Comparison of ENCODE assay signal across 29 cellular contexts in the genomic region with DNA sequence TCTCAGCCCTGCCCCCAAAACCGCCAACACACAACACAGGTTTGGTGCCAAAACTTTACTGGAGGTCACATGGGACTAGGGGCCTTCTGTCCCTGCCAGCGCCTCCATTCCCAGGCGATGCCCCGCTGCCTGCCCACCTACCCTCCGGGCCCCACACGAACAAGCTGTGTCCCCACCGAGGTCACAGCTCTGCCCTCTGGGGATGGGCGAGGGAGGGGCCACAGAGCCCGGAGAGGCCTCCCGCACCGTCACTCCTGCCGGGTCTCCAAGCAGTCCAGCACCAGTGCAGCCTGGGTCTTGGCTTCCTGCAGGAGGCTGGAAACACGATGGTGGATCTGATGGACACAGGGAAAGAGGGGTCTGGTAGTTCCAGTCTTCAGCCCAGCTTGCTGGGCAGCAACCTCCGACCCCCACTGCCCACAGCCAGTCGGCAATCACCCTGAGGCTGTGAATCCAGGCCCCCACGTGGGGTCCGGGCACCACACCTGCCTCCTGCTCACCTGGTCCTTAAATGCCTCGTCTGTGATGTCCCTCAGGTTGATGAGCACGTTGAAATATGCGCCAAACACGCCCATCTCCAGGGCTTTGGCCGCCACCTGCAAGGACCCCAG. TPM values are rescaled to one million over a fixed set of nuclear protein-coding genes. Genes with fewer than 3 reads are reported as not detected.
"Had no signal": no experiment of that assay in that cellular context is flagged by ENCODE, and none has a peak within 500 bp of the region (broad histone marks: within the 10 kb centered on the region; RNA-seq: fewer than 3 reads in every experiment).

No MANE protein-coding gene starts in this region.

- H3K4me3 ChIP-seq: adrenal gland, body of pancreas, colonic mucosa had no signal

- H3K27me3 ChIP-seq: adrenal gland, body of pancreas, colonic mucosa had no signal

- H3K9me3 ChIP-seq: adrenal gland, body of pancreas, colonic mucosa had no signal

- FAIRE-seq: endometrium, frontal cortex had no signal

- H3K27ac ChIP-seq: adrenal gland, body of pancreas, colonic mucosa had no signal

- ATAC-seq: activated CD4-positive, alpha-beta T cell treated with anti-CD3 and anti-CD28 coated beads for 36 hours; activated CD8-positive, alpha-beta memory T cell treated with anti-CD3 and anti-CD28 coated beads, Interleukin-2, amount 10 ng/mL, durations not matched to agents 7 days and 5 days; activated CD8-positive, alpha-beta T cell treated with anti-CD3 and anti-CD28 coated beads, Interleukin-2, amount 10 ng/mL, durations not matched to agents 7 days and 5 days; activated naive CD8-positive, alpha-beta T cell treated with anti-CD3 and anti-CD28 coated beads, Interleukin-2, amount 50 U/mL, for 24 hours; body of pancreas; esophagus mucosa had no signal

- H3K36me3 ChIP-seq: adrenal gland, colonic mucosa had no signal

- H3K4me1 ChIP-seq: body of pancreas, colonic mucosa had no signal

- DNase-seq: activated CD4-positive, alpha-beta memory T cell treated with anti-CD3 and anti-CD28 coated beads for 36 hours; activated CD4-positive, alpha-beta T cell treated with anti-CD3 and anti-CD28 coated beads for 36 hours; activated CD4-positive, alpha-beta T cell treated with anti-CD3 and anti-CD28 coated beads, Interleukin-2, amount 10 ng/mL, durations not matched to agents 24 days and 14 days; activated CD4-positive, CD25-positive, alpha-beta regulatory T cell; activated CD4-positive, CD25-positive, alpha-beta regulatory T cell treated with anti-CD3 and anti-CD28 coated beads, Interleukin-2, amount 50 U/mL, for 72 hours; activated CD8-positive, alpha-beta memory T cell treated with anti-CD3 and anti-CD28 coated beads, Interleukin-2, amount 10 ng/mL, durations not matched to agents 7 days and 5 days; activated CD8-positive, alpha-beta memory T cell treated with anti-CD3 and anti-CD28 coated beads, Interleukin-2, amount 50 U/mL, for 4 hours; activated CD8-positive, alpha-beta T cell treated with anti-CD3 and anti-CD28 coated beads, Interleukin-2, amount 10 ng/mL, durations not matched to agents 7 days and 5 days; activated effector memory CD4-positive, alpha-beta T cell treated with anti-CD3 and anti-CD28 coated beads, Interleukin-2, amount 50 U/mL, for 16 hours; activated naive CD4-positive, alpha-beta T cell treated with anti-CD3 and anti-CD28 coated beads for 36 hours; activated naive CD8-positive, alpha-beta T cell treated with anti-CD3 and anti-CD28 coated beads for 36 hours; activated naive CD8-positive, alpha-beta T cell treated with anti-CD3 and anti-CD28 coated beads, Interleukin-2, amount 50 U/mL, for 24 hours; activated T-cell treated with anti-CD3 and anti-CD28 coated beads, Interleukin-2, amount 50 U/mL, for 1 hour; activated T-cell treated with anti-CD3 and anti-CD28 coated beads, Interleukin-2, amount 50 U/mL, for 48 hours; adrenal gland; amygdala; aorta; body of pancreas; caudate nucleus; colonic mucosa; effector CD8-positive, alpha-beta T cell; foreskin fibroblast; T-helper 2 cell had no signal

RNA-seq across cellular contexts. Expression of a gene that starts 18.5 kb away (rescaled TPM):
- total RNA-seq: activated CD8-positive, alpha-beta memory T cell treated with anti-CD3 and anti-CD28 coated beads, Interleukin-2, amount 10 ng/mL, durations not matched to agents 7 days and 5 days; activated naive CD4-positive, alpha-beta T cell treated with anti-CD3 and anti-CD28 coated beads for 36 hours; dermis microvascular lymphatic vessel endothelial cell; epithelial cell of proximal tubule; T-helper 1 cell treated with Interleukin-12 subunit alpha and Interleukin-12 subunit beta and Interleukin-4 antibody, amounts not matched to agents 30 ng/mL and 1 ng/mL, for 36 hours had no signal
